Comparison of ENCODE assay signal across 22 cellular contexts in the genomic region with DNA sequence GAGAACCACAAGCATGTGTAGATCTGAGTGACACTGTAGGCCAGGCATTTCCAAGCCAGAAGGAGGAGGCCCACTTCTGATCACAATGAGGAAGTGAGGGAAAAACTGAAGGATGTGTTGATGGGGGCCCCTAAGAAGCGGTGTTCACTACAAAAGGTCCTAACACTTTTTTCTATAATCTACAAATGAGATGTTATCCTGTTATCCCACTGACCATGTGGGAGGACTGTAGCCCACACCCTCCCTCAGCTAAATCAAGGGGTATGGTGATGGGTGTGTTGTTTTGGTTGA.
"Had no signal": no experiment of that assay in that cellular context is flagged by ENCODE, and none has a peak within 500 bp of the region (broad histone marks: within the 10 kb centered on the region; RNA-seq: fewer than 3 reads in every experiment).

No MANE protein-coding gene starts in this region.

- FAIRE-seq: endometrium, frontal cortex had no signal

- H3K9me3 ChIP-seq: heart left ventricle, right atrium auricular region, sigmoid colon, testis, tibial nerve, upper lobe of right lung had no signal

- H3K4me3 ChIP-seq: heart left ventricle, lung, right atrium auricular region, sigmoid colon, skin epidermis, testis, tibial nerve, upper lobe of right lung had no signal

- DNase-seq: effector memory CD4-positive, alpha-beta T cell; heart left ventricle; hippocampal formation; left colon; mesenchymal stem cell; midbrain; naive B cell; stimulated activated CD4-positive, alpha-beta T cell treated with anti-CD3 and anti-CD28 coated beads, Interleukin-2, amount 100 ng/mL, for 24 hours; stimulated activated CD4-positive, alpha-beta T cell treated with anti-CD3 and anti-CD28 coated beads, Interleukin-4, amount 100 ng/mL, for 4 hours; stimulated activated naive B cell treated with anti-CD40 and anti-IgM and Interleukin-4, amounts not matched to agents 10 μg/mL and 1 μg/mL and 100 μg/mL, for 72 hours; testis; upper lobe of right lung had no signal

- H3K4me1 ChIP-seq: upper lobe of right lung had no signal

- ATAC-seq: esophagus mucosa; heart left ventricle; left colon; left ventricle myocardium superior; stimulated activated naive B cell treated with anti-CD40 and anti-IgM and Interleukin-4, amounts not matched to agents 10 μg/mL and 1 μg/mL and 100 μg/mL, for 72 hours; stimulated activated naive CD8-positive, alpha-beta T cell treated with anti-CD3 and anti-CD28 coated beads, Interleukin-15, amount 100 ng/mL, for 72 hours; upper lobe of right lung had no signal

- H3K27ac ChIP-seq: heart left ventricle, right atrium auricular region, sigmoid colon, skin epidermis, testis, tibial nerve, upper lobe of right lung had no signal

- H3K27me3 ChIP-seq: heart left ventricle, right atrium auricular region, sigmoid colon, testis, tibial nerve, upper lobe of right lung had no signal
